Comparison of ENCODE assay signal across 23 cellular contexts in the genomic region with DNA sequence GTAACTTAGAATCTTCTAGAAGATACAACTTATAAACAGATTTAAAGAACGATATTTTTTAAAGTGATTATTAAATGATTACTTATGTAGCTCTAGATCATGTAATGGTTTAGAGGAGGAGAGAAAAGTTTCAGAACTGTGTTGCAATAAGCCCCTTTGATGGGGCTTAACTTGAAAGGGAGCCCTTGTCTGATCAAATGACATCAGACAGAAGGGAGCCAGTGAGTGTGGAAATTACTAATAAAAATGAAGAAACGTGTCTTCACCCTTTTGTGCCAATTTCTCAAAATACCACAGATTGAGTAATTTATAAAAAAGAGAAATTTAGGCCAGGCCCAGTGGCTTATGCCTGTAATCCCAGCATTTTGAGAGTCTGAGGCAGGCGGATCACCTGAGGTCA.
"Had no signal": no experiment of that assay in that cellular context is flagged by ENCODE, and none has a peak within 500 bp of the region (broad histone marks: within the 10 kb centered on the region; RNA-seq: fewer than 3 reads in every experiment).

No MANE protein-coding gene starts in this region.

- ATAC-seq: activated CD8-positive, alpha-beta T cell treated with anti-CD3 and anti-CD28 coated beads for 36 hours; activated naive CD8-positive, alpha-beta T cell treated with anti-CD3 and anti-CD28 coated beads, Interleukin-2, amount 50 U/mL, for 24 hours; foreskin keratinocyte; heart left ventricle; left lung; natural killer cell treated with Interleukin-12 subunit alpha and Interleukin-12 subunit beta and Interleukin-15 and Interleukin-18, amount 100 ng/mL, for 72 hours; right cardiac atrium; T-cell had no signal

- H3K27ac Mint-ChIP-seq: activated CD8-positive, alpha-beta T cell treated with anti-CD3 and anti-CD28 coated beads for 36 hours; activated naive CD8-positive, alpha-beta T cell treated with anti-CD3 and anti-CD28 coated beads, Interleukin-2, amount 50 U/mL, for 24 hours; memory B cell; natural killer cell treated with Interleukin-12 subunit alpha and Interleukin-12 subunit beta and Interleukin-15 and Interleukin-18, amount 100 ng/mL, for 72 hours; progenitor cell of endocrine pancreas; T-cell had no signal

- H3K4me1 Mint-ChIP-seq: memory B cell, T-cell had no signal

- H3K4me3 ChIP-seq: coronary artery, heart left ventricle, left lung, transverse colon had no signal

- H3K27ac ChIP-seq: coronary artery, foreskin keratinocyte, heart left ventricle, left lung, transverse colon, VCaP had no signal

- H3K4me3 Mint-ChIP-seq: activated CD8-positive, alpha-beta T cell treated with anti-CD3 and anti-CD28 coated beads for 36 hours; activated naive CD8-positive, alpha-beta T cell treated with anti-CD3 and anti-CD28 coated beads, Interleukin-2, amount 50 U/mL, for 24 hours; memory B cell; natural killer cell treated with Interleukin-12 subunit alpha and Interleukin-12 subunit beta and Interleukin-15 and Interleukin-18, amount 100 ng/mL, for 72 hours; T-cell had no signal

- H3K9me3 ChIP-seq: left lung, transverse colon had no signal

- H3K4me1 ChIP-seq: left lung, transverse colon had no signal

- DNase-seq: activated CD4-positive, alpha-beta T cell treated with anti-CD3 and anti-CD28 coated beads for 4 hours; activated CD8-positive, alpha-beta memory T cell treated with anti-CD3 and anti-CD28 coated beads, Interleukin-2, amount 50 U/mL, for 48 hours; activated CD8-positive, alpha-beta T cell treated with anti-CD3 and anti-CD28 coated beads for 36 hours; activated naive CD4-positive, alpha-beta T cell treated with Interleukin-2 at 50 U/mL for 16 hours; activated naive CD8-positive, alpha-beta T cell treated with anti-CD3 and anti-CD28 coated beads, Interleukin-2, amount 50 U/mL, for 24 hours; central memory CD4-positive, alpha-beta T cell; effector CD4-positive, alpha-beta T cell; foreskin keratinocyte; heart left ventricle; left lung; occipital lobe; right cardiac atrium; stimulated activated CD4-positive, alpha-beta T cell treated with anti-CD3 and anti-CD28 coated beads, Interleukin-2, amount 100 ng/mL, for 24 hours; stimulated activated naive CD4-positive, alpha-beta T cell; substantia nigra; T-cell; T1000; transverse colon had no signal

- H3K36me3 ChIP-seq: heart left ventricle, left lung, transverse colon had no signal

- H3K36me3 Mint-ChIP-seq: memory B cell; natural killer cell treated with Interleukin-12 subunit alpha and Interleukin-12 subunit beta and Interleukin-15 and Interleukin-18, amount 100 ng/mL, for 72 hours had no signal

- H3K9me3 Mint-ChIP-seq: activated naive CD8-positive, alpha-beta T cell treated with anti-CD3 and anti-CD28 coated beads, Interleukin-2, amount 50 U/mL, for 24 hours; memory B cell; natural killer cell treated with Interleukin-12 subunit alpha and Interleukin-12 subunit beta and Interleukin-15 and Interleukin-18, amount 100 ng/mL, for 72 hours had no signal

- H3K27me3 ChIP-seq: foreskin keratinocyte, heart left ventricle, left lung, transverse colon had no signal
